In genomic region chr19:5697022-5697889, GRCh38 we compare ENCODE assay signal across 12 cellular contexts. TPM values are rescaled to one million over a fixed set of nuclear protein-coding genes. Genes with fewer than 3 reads are reported as not detected.
A peak's percentile ranks its signal among the peaks of the same experiment; 100 is the strongest.
DNase-seq lines count a peak whose midpoint lies in the region; ATAC-seq and TF ChIP-seq lines count a peak whose summit lies in the region.
"Had no signal": no experiment of that assay in that cellular context is flagged by ENCODE, and none has a peak within 500 bp of the region (broad histone marks: within the 10 kb centered on the region; RNA-seq: fewer than 3 reads in every experiment).

No MANE protein-coding gene starts in this region.

- peak overlapping the region; percentile 66 for H3K27ac ChIP-seq in HEK293 (ENCODE audit: extremely low read depth, low read depth, low read length)
- no peak overlapping the region for H3K27ac ChIP-seq in CD8-positive, alpha-beta memory T cell (ENCODE audit: low read depth, low read length)
- H3K27ac ChIP-seq: SJCRH30 had no signal

- no peak for TF ChIP-seq CTCF in HEK293 (tag by site-specific recombination; IDR thresholded peaks at IDR 0.05)

- H3K4me1 ChIP-seq in HEK293 (ENCODE audit: control insufficient read depth, insufficient read depth, low read length): no peaks in the 10 kb centered on the region; the same call in 1 of the 2 replicates
- no peaks in the 10 kb centered on the region for H3K4me1 ChIP-seq in CD8-positive, alpha-beta memory T cell (ENCODE audit: insufficient read depth, low read length)

- no peaks in the 10 kb centered on the region for H3K27me3 ChIP-seq in CD8-positive, alpha-beta memory T cell (ENCODE audit: insufficient read depth, low read length, poor library complexity, severe bottlenecking)
- H3K27me3 ChIP-seq: MG63, SJCRH30 had no signal

- no peaks in the 10 kb centered on the region for H3K9me3 ChIP-seq in HEK293 (ENCODE audit: control insufficient read depth, insufficient read depth, low read depth, low read length)
- H3K9me3 ChIP-seq in CD8-positive, alpha-beta memory T cell (ENCODE audit: low read length): no peaks in the 10 kb centered on the region
- H3K9me3 ChIP-seq: MG63, SJCRH30 had no signal

- peaks cover 17 to 74% of the 10 kb centered on the region in 2 experiments; a peak in 2 of 3 replicates for H3K36me3 ChIP-seq in HEK293 (ENCODE audit: control insufficient read depth in 2 of 2, insufficient read depth in 1 of 2, low read length in 2 of 2)
- H3K36me3 ChIP-seq in CD8-positive, alpha-beta memory T cell (ENCODE audit: insufficient read depth, low read length): peaks cover 18% of the 10 kb centered on the region

- CTCF ChIA-PET in HEK293 (lab: Yijun Ruan, JAX): interaction anchor here (0.7 to 1.2 kb wide), 3 partner anchors 10 to 107 kb away, joined by 3 to 4 read pairs (median 4); no protein-coding TSS in a partner anchor
- CTCF ChIA-PET in CD8-positive, alpha-beta memory T cell (lab: Charles Lee): no interaction called here

- no peak for DNase-seq in memory B cell (ENCODE audit: low spot score in 2 of 2)
- no peak for DNase-seq in CD8-positive, alpha-beta memory T cell
- DNase-seq: activated effector memory CD4-positive, alpha-beta T cell treated with anti-CD3 and anti-CD28 coated beads, Interleukin-2, amount 50 U/mL, for 16 hours; MG63; naive thymus-derived CD8-positive, alpha-beta T cell; NCI-H446 treated with DMSO at 0.1 percent for 48 hours; SJCRH30 had no signal

- peaks cover 26% of the 10 kb centered on the region for H3K36me3 Mint-ChIP-seq in memory B cell
- peaks cover 0 to 68% (median 3%) of the 10 kb centered on the region in 3 donors for H3K36me3 Mint-ChIP-seq in CD8-positive, alpha-beta memory T cell

- peaks cover 17% of the 10 kb centered on the region for H3K4me1 Mint-ChIP-seq in memory B cell
- H3K4me1 Mint-ChIP-seq in CD8-positive, alpha-beta memory T cell: peaks cover 0 to 16% (median 6%) of the 10 kb centered on the region in 3 donors

- no peaks in the 10 kb centered on the region for H3K9me3 Mint-ChIP-seq in memory B cell
- H3K9me3 Mint-ChIP-seq in CD8-positive, alpha-beta memory T cell: no peaks in the 10 kb centered on the region
- H3K9me3 Mint-ChIP-seq: naive thymus-derived CD8-positive, alpha-beta T cell had no signal

- no peak overlapping the region for H3K4me3 ChIP-seq in HEK293 (ENCODE audit: low read depth, low read length)
- H3K4me3 ChIP-seq in CD8-positive, alpha-beta memory T cell (ENCODE audit: low read length): no peak overlapping the region
- H3K4me3 ChIP-seq: MG63, SJCRH30 had no signal

- POLR2A ChIA-PET in HEK293 (lab: Yijun Ruan, JAX): interaction anchor here (0.7 to 3.0 kb wide), 7 partner anchors 7 to 107 kb away, joined by 3 to 12 read pairs (median 5); partner anchors contain the start of genes CATSPERD, LONP1, NRTN and RPL36
- POLR2A ChIA-PET in CD8-positive, alpha-beta memory T cell (lab: Charles Lee): no interaction called here

- H3K27me3 Mint-ChIP-seq in memory B cell: no peaks in the 10 kb centered on the region
- no peaks in the 10 kb centered on the region for H3K27me3 Mint-ChIP-seq in CD8-positive, alpha-beta memory T cell
- H3K27me3 Mint-ChIP-seq: naive thymus-derived CD8-positive, alpha-beta T cell had no signal

- no peak overlapping the region for H3K4me3 Mint-ChIP-seq in memory B cell
- H3K4me3 Mint-ChIP-seq in CD8-positive, alpha-beta memory T cell: no peak overlapping the region

- peak overlapping the region; percentile 79 for H3K27ac Mint-ChIP-seq in memory B cell
- H3K27ac Mint-ChIP-seq in CD8-positive, alpha-beta memory T cell: peak overlapping the region in 2 of 8 donors; percentile 38 to 75

- ATAC-seq in memory B cell (ENCODE audit: low read depth) (no peak), HG03432 (IDR thresholded peaks at IDR 0.05; ENCODE audit: unreplicated experiment) (no peak)
- ATAC-seq: activated CD4-positive, CD25-positive, alpha-beta regulatory T cell treated with anti-CD3 and anti-CD28 coated beads, Interleukin-2, amount 50 U/mL, for 24 hours; naive thymus-derived CD8-positive, alpha-beta T cell had no signal

TF ChIP-seq in HEK293, 187 proteins besides CTCF, POLR2A, EP300 and RAD21 (continues in another document):
- TF ChIP-seq ZNF513 (tag by site-specific recombination; IDR thresholded peaks at IDR 0.05): peak; percentile 16
- TF ChIP-seq ZNF169 (tag by site-specific recombination; IDR thresholded peaks at IDR 0.05): no peak
- no peak for TF ChIP-seq ZNF274 (IDR thresholded peaks at IDR 0.05; ENCODE audit: low read length)
- no peak for TF ChIP-seq ZNF274 (tag by site-specific recombination; IDR thresholded peaks at IDR 0.05; ENCODE audit: borderline replicate concordance)
- TF ChIP-seq SP7 (tag by site-specific recombination; IDR thresholded peaks at IDR 0.05): peak; percentile 31
- TF ChIP-seq ZFHX2 (tag by site-specific recombination; conservative IDR thresholded peaks at IDR 0.05): peak; percentile 61
- 0 out of 2 replicates have a peak, but pooled peaks have one; percentile 25 for TF ChIP-seq KLF9 (tag by site-specific recombination; IDR thresholded peaks at IDR 0.05; ENCODE audit: low read depth)

TF ChIP-seq in PFSK-1, 5 proteins besides CTCF, POLR2A, EP300 and RAD21:
- peak; percentile 48 for TF ChIP-seq POLR2AphosphoS5 (IDR thresholded peaks at IDR 0.05; ENCODE audit: low read depth, low read length)
- TF ChIP-seq TAF1 (IDR thresholded peaks at IDR 0.05; ENCODE audit: borderline replicate concordance, insufficient read depth, low read length): no peak
- no peak for TF ChIP-seq REST (IDR thresholded peaks at IDR 0.05; ENCODE audit: insufficient read depth in 1 of 2, low read depth in 2 of 2, low read length in 2 of 2)
- TF ChIP-seq FOXP2 (optimal IDR thresholded peaks at IDR 0.05; ENCODE audit: borderline replicate concordance, extremely low read depth, extremely low read length, insufficient read depth): no peak

RNA-seq across cellular contexts. Expression of gene RPL36, which starts 7.2 kb away (rescaled TPM):
- polyA plus RNA-seq in PFSK-1 (2012; ENCODE audit: insufficient read length, low read depth): 4,214 TPM
- total RNA-seq in CD8-positive, alpha-beta memory T cell: 1,000 to 10,000 TPM; 1,478 to 1,485 TPM
- polyA plus RNA-seq in CD8-positive, alpha-beta memory T cell: 2,003 TPM

RNA-seq across cellular contexts. Expression of gene HSD11B1L, which starts 16.4 kb away (rescaled TPM):
- 15.5 TPM for polyA plus RNA-seq in PFSK-1 (2012; ENCODE audit: insufficient read length, low read depth)
- 1 to 10 TPM; 1.4 to 2.3 TPM for total RNA-seq in CD8-positive, alpha-beta memory T cell
- 4.0 TPM for polyA plus RNA-seq in CD8-positive, alpha-beta memory T cell

RNA-seq across cellular contexts. Expression of gene MICOS13, which starts 16.9 kb away (rescaled TPM):
- polyA plus RNA-seq in PFSK-1 (2012; ENCODE audit: insufficient read length, low read depth): 118 TPM
- total RNA-seq in CD8-positive, alpha-beta memory T cell: 10 to 100 TPM; 60.6 to 62.1 TPM
- 117 TPM for polyA plus RNA-seq in CD8-positive, alpha-beta memory T cell

RNA-seq across cellular contexts. Expression of gene LONP1, which starts 22.7 kb away (rescaled TPM):
- 957 TPM for polyA plus RNA-seq in PFSK-1 (2012; ENCODE audit: insufficient read length, low read depth)
- 100 to 1,000 TPM; 179 to 204 TPM for total RNA-seq in CD8-positive, alpha-beta memory T cell
- polyA plus RNA-seq in CD8-positive, alpha-beta memory T cell: 36.0 TPM

RNA-seq across cellular contexts. Expression of gene CATSPERD, which starts 23.2 kb away (rescaled TPM):
- 0.18 TPM for polyA plus RNA-seq in PFSK-1 (2012; ENCODE audit: insufficient read length, low read depth)
- not detected for total RNA-seq in CD8-positive, alpha-beta memory T cell
- polyA plus RNA-seq in CD8-positive, alpha-beta memory T cell: not detected
- total RNA-seq: fibroblast of lung; naive thymus-derived CD8-positive, alpha-beta T cell; SJCRH30 had no signal
- polyA plus RNA-seq: fibroblast of lung; naive thymus-derived CD8-positive, alpha-beta T cell had no signal
